In the genomic region with DNA sequence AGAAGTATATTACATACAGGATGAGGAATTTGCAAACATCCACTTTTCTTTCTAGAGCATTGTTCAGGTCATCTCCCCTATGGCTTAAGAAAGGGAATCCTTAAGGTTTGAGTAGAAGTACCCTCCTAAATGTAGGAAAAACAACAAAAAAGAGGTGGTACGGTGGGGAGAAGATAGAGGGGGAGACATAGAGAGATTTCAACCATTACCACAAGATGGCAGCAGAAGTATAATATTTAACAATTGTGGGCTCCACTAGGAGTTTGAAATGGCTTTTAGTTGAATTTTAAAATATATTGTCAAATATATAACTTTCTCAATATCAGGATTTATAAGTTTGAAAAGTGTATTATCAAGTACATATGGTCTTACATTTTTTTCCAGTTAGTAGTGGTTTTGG, we compare ENCODE assay signal across 9 cellular contexts.
DNase-seq lines count a peak whose midpoint lies in the region; ATAC-seq and TF ChIP-seq lines count a peak whose summit lies in the region.
"Had no signal": no experiment of that assay in that cellular context is flagged by ENCODE, and none has a peak within 500 bp of the region (broad histone marks: within the 10 kb centered on the region; RNA-seq: fewer than 3 reads in every experiment).

No MANE protein-coding gene starts in this region.

- no peaks in the 10 kb centered on the region for H3K9me3 Mint-ChIP-seq in WTC11
- H3K9me3 Mint-ChIP-seq in stimulated activated memory B cell treated with anti-CD40 and anti-IgM and Interleukin-4, amounts not matched to agents 10 μg/mL and 1 μg/mL and 100 μg/mL, for 72 hours: no peaks in the 10 kb centered on the region
- H3K9me3 Mint-ChIP-seq: T-helper 1 cell treated with Interleukin-12 subunit alpha and Interleukin-12 subunit beta and Interleukin-4 antibody, amounts not matched to agents 30 μg/mL and 1 μg/mL, for 36 hours had no signal

- DNase-seq in GM10266 (ENCODE audit: extremely low spot score): no peak
- DNase-seq in WTC11 (ENCODE audit: low spot score): no peak
- no peak for DNase-seq in left colon
- DNase-seq in NCI-H1436 treated with DMSO at 0.1 percent for 48 hours (lab: John Stamatoyannopoulos, UW): no peak

- H3K4me3 Mint-ChIP-seq in WTC11: no peak overlapping the region
- H3K4me3 Mint-ChIP-seq in stimulated activated memory B cell treated with anti-CD40 and anti-IgM and Interleukin-4, amounts not matched to agents 10 μg/mL and 1 μg/mL and 100 μg/mL, for 72 hours: no peak overlapping the region
- H3K4me3 Mint-ChIP-seq: T-helper 1 cell treated with Interleukin-12 subunit alpha and Interleukin-12 subunit beta and Interleukin-4 antibody, amounts not matched to agents 30 μg/mL and 1 μg/mL, for 36 hours had no signal

- H3K36me3 Mint-ChIP-seq in WTC11: no peaks in the 10 kb centered on the region
- H3K36me3 Mint-ChIP-seq in stimulated activated memory B cell treated with anti-CD40 and anti-IgM and Interleukin-4, amounts not matched to agents 10 μg/mL and 1 μg/mL and 100 μg/mL, for 72 hours: no peaks in the 10 kb centered on the region

- ATAC-seq in HG03159 (IDR thresholded peaks at IDR 0.05; ENCODE audit: unreplicated experiment) (peak; percentile 81), WTC11 (peak; percentile 75), left colon (peak; percentile 49), HG02759 (IDR thresholded peaks at IDR 0.05; ENCODE audit: unreplicated experiment) (no peak), HG03460 (IDR thresholded peaks at IDR 0.05; ENCODE audit: unreplicated experiment) (no peak)
- no peak for ATAC-seq in stimulated activated memory B cell treated with anti-CD40 and anti-IgM and Interleukin-4, amounts not matched to agents 10 μg/mL and 1 μg/mL and 100 μg/mL, for 72 hours

- H3K27ac Mint-ChIP-seq in WTC11: no peak overlapping the region
- no peak overlapping the region for H3K27ac Mint-ChIP-seq in stimulated activated memory B cell treated with anti-CD40 and anti-IgM and Interleukin-4, amounts not matched to agents 10 μg/mL and 1 μg/mL and 100 μg/mL, for 72 hours
- H3K27ac Mint-ChIP-seq: T-helper 1 cell treated with Interleukin-12 subunit alpha and Interleukin-12 subunit beta and Interleukin-4 antibody, amounts not matched to agents 30 μg/mL and 1 μg/mL, for 36 hours had no signal

- TF ChIP-seq CTCF in GM10266 (IDR thresholded peaks at IDR 0.05; ENCODE audit: control insufficient read depth, insufficient read depth, low read depth, missing control alignments) (peak; percentile 51), WTC11 (IDR thresholded peaks at IDR 0.05) (peak; percentile 35; the same call in 1 of the 2 replicates)

- CTCF ChIA-PET in WTC11 (lab: Charles Lee): interaction anchor here (0.6 to 1.0 kb wide), 3 partner anchors 13 to 1001 kb away, joined by 3 read pairs; no protein-coding TSS in a partner anchor

- POLR2A ChIA-PET in WTC11 (lab: Charles Lee): no interaction called here

- no peaks in the 10 kb centered on the region for H3K27me3 Mint-ChIP-seq in WTC11 (ENCODE audit: low read depth)
- H3K27me3 Mint-ChIP-seq in stimulated activated memory B cell treated with anti-CD40 and anti-IgM and Interleukin-4, amounts not matched to agents 10 μg/mL and 1 μg/mL and 100 μg/mL, for 72 hours: no peaks in the 10 kb centered on the region

- intact Hi-C loops in left colon (cut with DNase I, micrococcal nuclease): no loop called here

- H3K4me1 Mint-ChIP-seq in WTC11: peaks cover 18% of the 10 kb centered on the region
- no peaks in the 10 kb centered on the region for H3K4me1 Mint-ChIP-seq in stimulated activated memory B cell treated with anti-CD40 and anti-IgM and Interleukin-4, amounts not matched to agents 10 μg/mL and 1 μg/mL and 100 μg/mL, for 72 hours

TF ChIP-seq in WTC11, 78 proteins besides CTCF, POLR2A, EP300 and RAD21 (continues in another document):
- TF ChIP-seq, protein P1, sequence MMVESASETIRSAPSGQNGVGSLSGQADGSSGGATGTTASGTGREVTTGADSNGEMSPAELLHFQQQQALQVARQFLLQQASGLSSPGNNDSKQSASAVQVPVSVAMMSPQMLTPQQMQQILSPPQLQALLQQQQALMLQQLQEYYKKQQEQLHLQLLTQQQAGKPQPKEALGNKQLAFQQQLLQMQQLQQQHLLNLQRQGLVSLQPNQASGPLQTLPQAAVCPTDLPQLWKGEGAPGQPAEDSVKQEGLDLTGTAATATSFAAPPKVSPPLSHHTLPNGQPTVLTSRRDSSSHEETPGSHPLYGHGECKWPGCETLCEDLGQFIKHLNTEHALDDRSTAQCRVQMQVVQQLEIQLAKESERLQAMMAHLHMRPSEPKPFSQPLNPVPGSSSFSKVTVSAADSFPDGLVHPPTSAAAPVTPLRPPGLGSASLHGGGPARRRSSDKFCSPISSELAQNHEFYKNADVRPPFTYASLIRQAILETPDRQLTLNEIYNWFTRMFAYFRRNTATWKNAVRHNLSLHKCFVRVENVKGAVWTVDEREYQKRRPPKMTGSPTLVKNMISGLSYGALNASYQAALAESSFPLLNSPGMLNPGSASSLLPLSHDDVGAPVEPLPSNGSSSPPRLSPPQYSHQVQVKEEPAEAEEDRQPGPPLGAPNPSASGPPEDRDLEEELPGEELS (CRISPR knock-in tag; IDR thresholded peaks at IDR 0.05): no peak
- no peak for TF ChIP-seq ZNF219 (CRISPR knock-in tag; IDR thresholded peaks at IDR 0.05; ENCODE audit: borderline replicate concordance)
- no peak for TF ChIP-seq NFATC4 (CRISPR knock-in tag; IDR thresholded peaks at IDR 0.05)
- TF ChIP-seq, protein P2, sequence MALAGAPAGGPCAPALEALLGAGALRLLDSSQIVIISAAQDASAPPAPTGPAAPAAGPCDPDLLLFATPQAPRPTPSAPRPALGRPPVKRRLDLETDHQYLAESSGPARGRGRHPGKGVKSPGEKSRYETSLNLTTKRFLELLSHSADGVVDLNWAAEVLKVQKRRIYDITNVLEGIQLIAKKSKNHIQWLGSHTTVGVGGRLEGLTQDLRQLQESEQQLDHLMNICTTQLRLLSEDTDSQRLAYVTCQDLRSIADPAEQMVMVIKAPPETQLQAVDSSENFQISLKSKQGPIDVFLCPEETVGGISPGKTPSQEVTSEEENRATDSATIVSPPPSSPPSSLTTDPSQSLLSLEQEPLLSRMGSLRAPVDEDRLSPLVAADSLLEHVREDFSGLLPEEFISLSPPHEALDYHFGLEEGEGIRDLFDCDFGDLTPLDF (CRISPR knock-in tag; IDR thresholded peaks at IDR 0.05): no peak
- TF ChIP-seq, protein P3, sequence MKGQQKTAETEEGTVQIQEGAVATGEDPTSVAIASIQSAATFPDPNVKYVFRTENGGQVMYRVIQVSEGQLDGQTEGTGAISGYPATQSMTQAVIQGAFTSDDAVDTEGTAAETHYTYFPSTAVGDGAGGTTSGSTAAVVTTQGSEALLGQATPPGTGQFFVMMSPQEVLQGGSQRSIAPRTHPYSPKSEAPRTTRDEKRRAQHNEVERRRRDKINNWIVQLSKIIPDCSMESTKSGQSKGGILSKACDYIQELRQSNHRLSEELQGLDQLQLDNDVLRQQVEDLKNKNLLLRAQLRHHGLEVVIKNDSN (CRISPR knock-in tag; IDR thresholded peaks at IDR 0.05): no peak
- TF ChIP-seq, protein P4, sequence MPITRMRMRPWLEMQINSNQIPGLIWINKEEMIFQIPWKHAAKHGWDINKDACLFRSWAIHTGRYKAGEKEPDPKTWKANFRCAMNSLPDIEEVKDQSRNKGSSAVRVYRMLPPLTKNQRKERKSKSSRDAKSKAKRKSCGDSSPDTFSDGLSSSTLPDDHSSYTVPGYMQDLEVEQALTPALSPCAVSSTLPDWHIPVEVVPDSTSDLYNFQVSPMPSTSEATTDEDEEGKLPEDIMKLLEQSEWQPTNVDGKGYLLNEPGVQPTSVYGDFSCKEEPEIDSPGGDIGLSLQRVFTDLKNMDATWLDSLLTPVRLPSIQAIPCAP (CRISPR knock-in tag; IDR thresholded peaks at IDR 0.05): no peak
- no peak for TF ChIP-seq MXD4 (CRISPR knock-in tag; IDR thresholded peaks at IDR 0.05; ENCODE audit: borderline replicate concordance)
- TF ChIP-seq, protein P5, sequence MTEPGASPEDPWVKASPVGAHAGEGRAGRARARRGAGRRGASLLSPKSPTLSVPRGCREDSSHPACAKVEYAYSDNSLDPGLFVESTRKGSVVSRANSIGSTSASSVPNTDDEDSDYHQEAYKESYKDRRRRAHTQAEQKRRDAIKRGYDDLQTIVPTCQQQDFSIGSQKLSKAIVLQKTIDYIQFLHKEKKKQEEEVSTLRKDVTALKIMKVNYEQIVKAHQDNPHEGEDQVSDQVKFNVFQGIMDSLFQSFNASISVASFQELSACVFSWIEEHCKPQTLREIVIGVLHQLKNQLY (CRISPR knock-in tag; IDR thresholded peaks at IDR 0.05): no peak
- TF ChIP-seq, protein P6, sequence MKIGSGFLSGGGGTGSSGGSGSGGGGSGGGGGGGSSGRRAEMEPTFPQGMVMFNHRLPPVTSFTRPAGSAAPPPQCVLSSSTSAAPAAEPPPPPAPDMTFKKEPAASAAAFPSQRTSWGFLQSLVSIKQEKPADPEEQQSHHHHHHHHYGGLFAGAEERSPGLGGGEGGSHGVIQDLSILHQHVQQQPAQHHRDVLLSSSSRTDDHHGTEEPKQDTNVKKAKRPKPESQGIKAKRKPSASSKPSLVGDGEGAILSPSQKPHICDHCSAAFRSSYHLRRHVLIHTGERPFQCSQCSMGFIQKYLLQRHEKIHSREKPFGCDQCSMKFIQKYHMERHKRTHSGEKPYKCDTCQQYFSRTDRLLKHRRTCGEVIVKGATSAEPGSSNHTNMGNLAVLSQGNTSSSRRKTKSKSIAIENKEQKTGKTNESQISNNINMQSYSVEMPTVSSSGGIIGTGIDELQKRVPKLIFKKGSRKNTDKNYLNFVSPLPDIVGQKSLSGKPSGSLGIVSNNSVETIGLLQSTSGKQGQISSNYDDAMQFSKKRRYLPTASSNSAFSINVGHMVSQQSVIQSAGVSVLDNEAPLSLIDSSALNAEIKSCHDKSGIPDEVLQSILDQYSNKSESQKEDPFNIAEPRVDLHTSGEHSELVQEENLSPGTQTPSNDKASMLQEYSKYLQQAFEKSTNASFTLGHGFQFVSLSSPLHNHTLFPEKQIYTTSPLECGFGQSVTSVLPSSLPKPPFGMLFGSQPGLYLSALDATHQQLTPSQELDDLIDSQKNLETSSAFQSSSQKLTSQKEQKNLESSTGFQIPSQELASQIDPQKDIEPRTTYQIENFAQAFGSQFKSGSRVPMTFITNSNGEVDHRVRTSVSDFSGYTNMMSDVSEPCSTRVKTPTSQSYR (CRISPR knock-in tag; IDR thresholded peaks at IDR 0.05): no peak
- TF ChIP-seq, protein P7, sequence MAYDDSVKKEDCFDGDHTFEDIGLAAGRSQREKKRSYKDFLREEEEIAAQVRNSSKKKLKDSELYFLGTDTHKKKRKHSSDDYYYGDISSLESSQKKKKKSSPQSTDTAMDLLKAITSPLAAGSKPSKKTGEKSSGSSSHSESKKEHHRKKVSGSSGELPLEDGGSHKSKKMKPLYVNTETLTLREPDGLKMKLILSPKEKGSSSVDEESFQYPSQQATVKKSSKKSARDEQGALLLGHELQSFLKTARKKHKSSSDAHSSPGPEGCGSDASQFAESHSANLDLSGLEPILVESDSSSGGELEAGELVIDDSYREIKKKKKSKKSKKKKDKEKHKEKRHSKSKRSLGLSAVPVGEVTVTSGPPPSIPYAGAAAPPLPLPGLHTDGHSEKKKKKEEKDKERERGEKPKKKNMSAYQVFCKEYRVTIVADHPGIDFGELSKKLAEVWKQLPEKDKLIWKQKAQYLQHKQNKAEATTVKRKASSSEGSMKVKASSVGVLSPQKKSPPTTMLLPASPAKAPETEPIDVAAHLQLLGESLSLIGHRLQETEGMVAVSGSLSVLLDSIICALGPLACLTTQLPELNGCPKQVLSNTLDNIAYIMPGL (CRISPR knock-in tag; IDR thresholded peaks at IDR 0.05): no peak

Comparison
In these comparisons a context has a peak if more than half of its experiments do, and no peak if none do; other contexts are left out.
1. ATAC-seq: peak in HG03159 (single experiment), WTC11 (single experiment) and left colon (single experiment); none in HG02759 (single experiment), HG03460 (single experiment) and stimulated activated memory B cell treated with anti-CD40 and anti-IgM and Interleukin-4, amounts not matched to agents 10 μg/mL and 1 μg/mL and 100 μg/mL, for 72 hours (single experiment).